ENCODE assay signal across 28 cellular contexts in the genomic region with DNA sequence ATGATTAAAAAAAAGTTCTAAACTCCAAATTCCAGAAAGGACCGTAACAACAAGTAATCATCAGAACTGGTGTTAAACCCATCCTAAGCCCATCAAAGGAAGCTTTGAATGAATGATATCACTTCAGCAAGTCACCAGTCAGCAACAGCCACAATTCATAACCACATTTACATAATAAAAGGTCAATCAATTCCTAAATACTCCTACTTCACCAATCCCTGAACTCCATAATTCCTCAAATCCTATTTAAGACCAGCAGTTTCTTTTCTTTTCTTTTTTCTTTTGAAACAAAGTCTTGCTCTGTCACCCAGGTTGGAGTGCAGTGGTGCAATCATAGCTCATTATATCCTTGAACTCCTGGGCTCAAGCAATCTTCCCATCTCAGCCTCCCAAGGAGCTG.
"Had no signal": no experiment of that assay in that cellular context is flagged by ENCODE, and none has a peak within 500 bp of the region (broad histone marks: within the 10 kb centered on the region; RNA-seq: fewer than 3 reads in every experiment).

No MANE protein-coding gene starts in this region.

- H3K36me3 ChIP-seq: esophagus squamous epithelium, gastrocnemius medialis, left lung, lower lobe of right lung had no signal

- H3K4me1 ChIP-seq: esophagus squamous epithelium, gastrocnemius medialis, left lung, lower lobe of right lung had no signal

- H3K4me1 Mint-ChIP-seq: endodermal cell, mesothelial cell of epicardium had no signal

- H3K27ac Mint-ChIP-seq: dendritic cell treated with granulocyte-macrophage colony-stimulating factor and Interleukin-4, amounts not matched to agents 40 ng/mL and 50 ng/mL, for 4 days; endodermal cell; mesothelial cell of epicardium had no signal

- H3K9me3 Mint-ChIP-seq: dendritic cell treated with granulocyte-macrophage colony-stimulating factor and Interleukin-4, amounts not matched to agents 40 ng/mL and 50 ng/mL, for 4 days had no signal

- ATAC-seq: effector memory CD8-positive, alpha-beta T cell; esophagus mucosa; gastrocnemius medialis; heart right ventricle; left cardiac atrium; left ventricle myocardium superior; mucosa of descending colon; naive thymus-derived CD8-positive, alpha-beta T cell had no signal

- H3K27ac ChIP-seq: epithelial cell of prostate, esophagus squamous epithelium, gastrocnemius medialis, heart right ventricle, left lung, lower lobe of right lung had no signal

- DNase-seq: cortex of kidney; effector CD8-positive, alpha-beta T cell; effector memory CD8-positive, alpha-beta T cell; endodermal cell; erythroblast; esophagus squamous epithelium; foreskin fibroblast; foreskin melanocyte; gastrocnemius medialis; glutamatergic neuron; head of caudate nucleus; heart right ventricle; hippocampal formation; left cardiac atrium; left lung; left ventricle myocardium superior; lower lobe of right lung; mesenchymal stem cell; mucosa of descending colon; naive B cell; naive thymus-derived CD8-positive, alpha-beta T cell had no signal

- H3K4me3 ChIP-seq: esophagus squamous epithelium, gastrocnemius medialis, heart right ventricle, left lung, lower lobe of right lung, mucosa of descending colon had no signal

- FAIRE-seq: endometrium, islet of Langerhans, keratinocyte had no signal

- H3K27me3 ChIP-seq: esophagus squamous epithelium, gastrocnemius medialis, heart right ventricle, left lung had no signal

- H3K27me3 Mint-ChIP-seq: dendritic cell treated with granulocyte-macrophage colony-stimulating factor and Interleukin-4, amounts not matched to agents 40 ng/mL and 50 ng/mL, for 4 days; effector memory CD8-positive, alpha-beta T cell; naive B cell; naive thymus-derived CD8-positive, alpha-beta T cell had no signal

- H3K9me3 ChIP-seq: esophagus squamous epithelium, lower lobe of right lung had no signal

- H3K4me3 Mint-ChIP-seq: dendritic cell treated with granulocyte-macrophage colony-stimulating factor and Interleukin-4, amounts not matched to agents 40 ng/mL and 50 ng/mL, for 4 days; effector memory CD8-positive, alpha-beta T cell; endodermal cell; mesothelial cell of epicardium; naive B cell; naive thymus-derived CD8-positive, alpha-beta T cell had no signal
